Comparison of ENCODE assay signal across 28 cellular contexts in genomic region chr13:91747164-91747563, GRCh38.
"Had no signal": no experiment of that assay in that cellular context is flagged by ENCODE, and none has a peak within 500 bp of the region (broad histone marks: within the 10 kb centered on the region; RNA-seq: fewer than 3 reads in every experiment).

No MANE protein-coding gene starts in this region.

- H3K27me3 ChIP-seq: esophagus muscularis mucosa, foreskin keratinocyte, sigmoid colon, thyroid gland, upper lobe of left lung, vagina had no signal

- H3K9me3 ChIP-seq: esophagus muscularis mucosa, thyroid gland, upper lobe of left lung, vagina had no signal

- H3K36me3 Mint-ChIP-seq: activated naive CD8-positive, alpha-beta T cell; immature natural killer cell; memory B cell; stimulated activated effector memory CD8-positive, alpha-beta T cell treated with anti-CD3 and anti-CD28 coated beads, Interleukin-12 subunit alpha, Interleukin-12 subunit beta, amount 100 ng/mL, for 72 hours had no signal

- H3K4me3 Mint-ChIP-seq: activated naive CD8-positive, alpha-beta T cell; central memory CD8-positive, alpha-beta T cell; dendritic cell treated with granulocyte-macrophage colony-stimulating factor and Interleukin-4, amounts not matched to agents 40 ng/mL and 50 ng/mL, for 4 days; endodermal cell; immature natural killer cell; memory B cell; natural killer cell; stimulated activated effector memory CD8-positive, alpha-beta T cell treated with anti-CD3 and anti-CD28 coated beads, Interleukin-12 subunit alpha, Interleukin-12 subunit beta, amount 100 ng/mL, for 72 hours; stimulated activated naive CD8-positive, alpha-beta T cell treated with anti-CD3 and anti-CD28 coated beads, Interleukin-15, amount 100 ng/mL, for 72 hours had no signal

- H3K4me3 ChIP-seq: esophagus muscularis mucosa, sigmoid colon, thyroid gland, upper lobe of left lung, vagina had no signal

- H3K9me3 Mint-ChIP-seq: endodermal cell had no signal

- H3K36me3 ChIP-seq: esophagus muscularis mucosa, sigmoid colon, thyroid gland, upper lobe of left lung, vagina, WERI-Rb-1 had no signal

- DNase-seq: activated CD4-positive, alpha-beta T cell treated with anti-CD3 and anti-CD28 coated beads for 48 hours; activated CD4-positive, alpha-beta T cell treated with anti-CD3 and anti-CD28 coated beads, Interleukin-2, amount 50 U/mL, for 48 hours; activated CD8-positive, alpha-beta memory T cell treated with anti-CD3 and anti-CD28 coated beads for 24 hours; activated effector memory CD4-positive, alpha-beta T cell treated with Interleukin-2 at 50 U/mL for 16 hours; activated naive CD4-positive, alpha-beta T cell treated with Interleukin-2 at 50 U/mL for 16 hours; endodermal cell; foreskin keratinocyte; immature natural killer cell; kidney; left colon; natural killer cell; posterior cingulate gyrus; sigmoid colon; small intestine; stimulated activated CD4-positive, alpha-beta T cell treated with anti-CD3 and anti-CD28 coated beads, Interleukin-4, amount 100 ng/mL, for 24 hours; stimulated activated naive CD8-positive, alpha-beta T cell treated with anti-CD3 and anti-CD28 coated beads, Interleukin-15, amount 100 ng/mL, for 72 hours; T1000; thyroid gland; upper lobe of left lung; WERI-Rb-1 had no signal

- H3K27me3 Mint-ChIP-seq: central memory CD8-positive, alpha-beta T cell; dendritic cell treated with granulocyte-macrophage colony-stimulating factor and Interleukin-4, amounts not matched to agents 40 ng/mL and 50 ng/mL, for 4 days; memory B cell; stimulated activated naive CD8-positive, alpha-beta T cell treated with anti-CD3 and anti-CD28 coated beads, Interleukin-15, amount 100 ng/mL, for 72 hours had no signal

- H3K4me1 Mint-ChIP-seq: central memory CD8-positive, alpha-beta T cell; endodermal cell; immature natural killer cell; memory B cell; natural killer cell; stimulated activated effector memory CD8-positive, alpha-beta T cell treated with anti-CD3 and anti-CD28 coated beads, Interleukin-12 subunit alpha, Interleukin-12 subunit beta, amount 100 ng/mL, for 72 hours; stimulated activated naive CD8-positive, alpha-beta T cell treated with anti-CD3 and anti-CD28 coated beads, Interleukin-15, amount 100 ng/mL, for 72 hours had no signal

- ATAC-seq: activated CD4-positive, CD25-positive, alpha-beta regulatory T cell treated with anti-CD3 and anti-CD28 coated beads, Interleukin-2, amount 50 U/mL, for 24 hours; foreskin keratinocyte; left colon; natural killer cell; stimulated activated effector memory CD8-positive, alpha-beta T cell treated with anti-CD3 and anti-CD28 coated beads, Interleukin-12 subunit alpha, Interleukin-12 subunit beta, amount 100 ng/mL, for 72 hours; stimulated activated naive CD8-positive, alpha-beta T cell treated with anti-CD3 and anti-CD28 coated beads, Interleukin-15, amount 100 ng/mL, for 72 hours had no signal

- H3K4me1 ChIP-seq: esophagus muscularis mucosa, foreskin keratinocyte, sigmoid colon, thyroid gland, upper lobe of left lung, vagina had no signal

- H3K27ac Mint-ChIP-seq: activated naive CD8-positive, alpha-beta T cell; dendritic cell treated with granulocyte-macrophage colony-stimulating factor and Interleukin-4, amounts not matched to agents 40 ng/mL and 50 ng/mL, for 4 days; endodermal cell; immature natural killer cell; memory B cell; natural killer cell; stimulated activated effector memory CD8-positive, alpha-beta T cell treated with anti-CD3 and anti-CD28 coated beads, Interleukin-12 subunit alpha, Interleukin-12 subunit beta, amount 100 ng/mL, for 72 hours; stimulated activated naive CD8-positive, alpha-beta T cell treated with anti-CD3 and anti-CD28 coated beads, Interleukin-15, amount 100 ng/mL, for 72 hours had no signal
